In the genomic region with DNA sequence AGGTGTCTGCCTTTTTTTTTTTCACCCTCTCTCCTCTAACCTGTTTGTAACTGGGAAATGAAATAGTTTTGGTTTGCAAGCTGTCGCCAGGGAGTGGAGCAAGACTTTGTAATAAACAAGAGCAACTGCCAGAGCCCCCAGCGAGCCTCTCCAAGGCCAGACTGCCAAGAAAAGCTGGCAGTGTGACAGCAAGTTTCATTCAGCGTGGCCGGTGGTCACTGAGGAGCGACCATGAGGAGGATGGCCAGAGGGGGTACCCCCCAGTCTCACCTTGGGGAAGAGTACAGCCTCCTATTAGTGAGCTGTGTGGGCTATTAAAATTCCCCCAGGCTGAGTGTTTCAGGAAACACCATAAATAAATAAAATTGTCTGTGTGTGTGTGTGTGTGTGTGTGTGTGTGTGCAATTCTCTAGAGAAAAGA, we compare ENCODE assay signal across 8 cellular contexts. TPM values are rescaled to one million over a fixed set of nuclear protein-coding genes. Genes with fewer than 3 reads are reported as not detected.
DNase-seq lines count a peak whose midpoint lies in the region; ATAC-seq, FAIRE-seq and TF ChIP-seq lines count a peak whose summit lies in the region.

No MANE protein-coding gene starts in this region.

- H3K27me3 Mint-ChIP-seq in neural progenitor cell (ENCODE audit: insufficient read depth, low read depth) = peaks cover 4% of the 10 kb centered on the region

- H3K4me2 ChIP-seq in endothelial cell of umbilical vein (ENCODE audit: insufficient read depth, low read length) = no peak overlapping the region
- H3K4me2 ChIP-seq in neural progenitor cell = peak overlapping the region; percentile 65

- no peaks in the 10 kb centered on the region for H3K36me3 Mint-ChIP-seq in neural progenitor cell

- no peak overlapping the region for H3K9ac ChIP-seq in endothelial cell of umbilical vein (replicated peaks; ENCODE audit: extremely low read depth, insufficient read depth, low read length)
- no peak overlapping the region for H3K9ac ChIP-seq in neural progenitor cell

- CTCF ChIA-PET in endothelial cell of umbilical vein (lab: Charles Lee) = interaction anchor here (0.7 to 2.0 kb wide), 6 partner anchors 10 to 275 kb away, joined by 3 to 5 read pairs (median 4); no protein-coding TSS in a partner anchor

- no peak overlapping the region for H2AFZ ChIP-seq in endothelial cell of umbilical vein (ENCODE audit: low read depth, low read length)
- no peak overlapping the region for H2AFZ ChIP-seq in neural progenitor cell (replicated peaks)

- H3K27ac ChIP-seq in endothelial cell of umbilical vein (ENCODE audit: insufficient read depth, low read depth, low read length) (no peak overlapping the region), neural progenitor cell (no peak overlapping the region)

- H3K36me3 ChIP-seq in endothelial cell of umbilical vein (ENCODE audit: control insufficient read depth in 2 of 2, extremely low read depth in 1 of 2, insufficient read depth in 2 of 2, low read length in 2 of 2) (no peaks in the 10 kb centered on the region), neural progenitor cell (no peaks in the 10 kb centered on the region), H7 (replicated peaks; ENCODE audit: control insufficient read depth, insufficient read depth, low read length) (no peaks in the 10 kb centered on the region)

- no peaks in the 10 kb centered on the region for H3K9me3 Mint-ChIP-seq in neural progenitor cell

- H3K4me3 ChIP-seq in AG09309 (ENCODE audit: control insufficient read depth, low read depth, low read length) = no peak overlapping the region
- H3K4me3 ChIP-seq in endothelial cell of umbilical vein (replicated peaks in 1 of 3; ENCODE audit: insufficient read depth in 1 of 3, low read depth in 1 of 3, low read length in 3 of 3) = no peak overlapping the region
- H3K4me3 ChIP-seq in neural progenitor cell = no peak overlapping the region
- no peak overlapping the region for H3K4me3 ChIP-seq in H7 (ENCODE audit: insufficient read depth, low read depth, low read length)

- H3K9me3 ChIP-seq in endothelial cell of umbilical vein (replicated peaks; ENCODE audit: control insufficient read depth, insufficient read depth, low read length) (no peaks in the 10 kb centered on the region), neural progenitor cell (ENCODE audit: low read depth) (no peaks in the 10 kb centered on the region)

- no peak for FAIRE-seq in endothelial cell of umbilical vein (lab: Jason Lieb, UNC)

- no peak for TF ChIP-seq POLR2A in endothelial cell of umbilical vein (IDR thresholded peaks at IDR 0.05; ENCODE audit: low read depth, low read length)

- no peak for ATAC-seq in HG03139 (IDR thresholded peaks at IDR 0.05; ENCODE audit: unreplicated experiment)

- dilution Hi-C loops in endothelial cell of umbilical vein (cut with MboI; ENCODE audit: extremely low pct_ligation_motif_present, low sequenced_read_pairs) = no loop called here

- POLR2A ChIA-PET in endothelial cell of umbilical vein (lab: Charles Lee) = no interaction called here

- peaks cover 26% of the 10 kb centered on the region for H3K4me1 Mint-ChIP-seq in neural progenitor cell

- TF ChIP-seq CTCF in AG09309 (IDR thresholded peaks at IDR 0.05; ENCODE audit: control insufficient read depth, insufficient read depth, low read depth, low read length, missing control alignments) = no peak
- TF ChIP-seq CTCF in endothelial cell of umbilical vein (IDR thresholded peaks at IDR 0.05; ENCODE audit: extremely low read depth in 1 of 2, insufficient read depth in 1 of 2, low read depth in 1 of 2, low read length in 2 of 2) = no peak
- TF ChIP-seq CTCF in neural progenitor cell (IDR thresholded peaks at IDR 0.05) = no peak

- peaks cover 19% of the 10 kb centered on the region for H3F3A ChIP-seq in neural progenitor cell (ENCODE audit: low read depth)

- BruUV-seq in endothelial cell of umbilical vein (replicated peaks; lab: Mats Ljungman, UMichigan) = no TSS peak

- peak overlapping the region; percentile 30 for H3K4me3 Mint-ChIP-seq in neural progenitor cell

- no peaks in the 10 kb centered on the region for H3K27me3 ChIP-seq in endothelial cell of umbilical vein (ENCODE audit: control insufficient read depth in 2 of 2, insufficient read depth in 2 of 2, low read length in 2 of 2)
- no peaks in the 10 kb centered on the region for H3K27me3 ChIP-seq in neural progenitor cell
- H3K27me3 ChIP-seq in H7 (ENCODE audit: control insufficient read depth, insufficient read depth, low read length) = no peaks in the 10 kb centered on the region

- no peaks in the 10 kb centered on the region for H3K79me2 ChIP-seq in endothelial cell of umbilical vein (ENCODE audit: control insufficient read depth, insufficient read depth, low read length)
- H3K79me2 ChIP-seq in neural progenitor cell (ENCODE audit: low read depth) = no peaks in the 10 kb centered on the region

- H3K9me1 ChIP-seq in endothelial cell of umbilical vein (replicated peaks; ENCODE audit: control insufficient read depth, extremely low read depth, insufficient read depth, low read length) = no peaks in the 10 kb centered on the region

- peak overlapping the region; percentile 86 for H3K27ac Mint-ChIP-seq in neural progenitor cell

- H4K20me1 ChIP-seq in endothelial cell of umbilical vein (replicated peaks; ENCODE audit: control insufficient read depth, extremely low read depth, insufficient read depth, low read length) (no peaks in the 10 kb centered on the region), neural progenitor cell (ENCODE audit: low read depth) (peaks cover 5% of the 10 kb centered on the region)

- intact Hi-C loops in endothelial cell of umbilical vein (cut with micrococcal nuclease) = no loop called here

- H3K4me1 ChIP-seq in endothelial cell of umbilical vein (ENCODE audit: control insufficient read depth, extremely low read depth, insufficient read depth, low read length) = no peaks in the 10 kb centered on the region
- peaks cover 20% of the 10 kb centered on the region for H3K4me1 ChIP-seq in neural progenitor cell

- DNase-seq in AG09309 (ENCODE audit: low read depth) = peak; percentile 27
- DNase-seq in NCI-H1105 (lab: John Stamatoyannopoulos, UW) = peak; percentile 36
- DNase-seq in endothelial cell of umbilical vein (ENCODE audit: low read depth, low spot score) = peak; percentile 26
- DNase-seq in neural progenitor cell (ENCODE audit: low spot score) = peak; percentile 9
- no peak for DNase-seq in H7
- DNase-seq in islet precursor cell = no peak
- no peak for DNase-seq in NCI-H1048 (lab: John Stamatoyannopoulos, UW)

TF ChIP-seq in endothelial cell of umbilical vein, 7 proteins besides CTCF, POLR2A, EP300 and RAD21:
- TF ChIP-seq POLR2AphosphoS5 (IDR thresholded peaks at IDR 0.05; ENCODE audit: insufficient read depth, low read depth, low read length) = no peak
- no peak for TF ChIP-seq MYC (IDR thresholded peaks at IDR 0.05; ENCODE audit: low read depth, low read length)
- TF ChIP-seq EZH2 (IDR thresholded peaks at IDR 0.05; ENCODE audit: borderline replicate concordance, low read depth, low read length, severe bottlenecking) = no peak
- TF ChIP-seq FOS (IDR thresholded peaks at IDR 0.05; ENCODE audit: borderline replicate concordance, insufficient read depth, low read length) = no peak

RNA-seq across cellular contexts. Expression of gene ZFAND5, which starts 49.9 kb away (rescaled TPM):
- total RNA-seq in endothelial cell of umbilical vein = 176 and 194 TPM in 2 replicates
- 57.8 and 63.7 TPM in 2 replicates for polyA plus RNA-seq in endothelial cell of umbilical vein
- polyA plus RNA-seq in endothelial cell of umbilical vein (2011; cell fraction: cytosol; rRNA removed) = 75.0 and 104 TPM in 2 replicates
- polyA plus RNA-seq in endothelial cell of umbilical vein (2011; cell fraction: nucleus; rRNA removed) = 297 and 313 TPM in 2 replicates
- 154 and 193 TPM in 2 replicates for polyA plus RNA-seq in endothelial cell of umbilical vein (2012)
- polyA minus RNA-seq in endothelial cell of umbilical vein = 50.9 and 54.7 TPM in 2 replicates
- polyA minus RNA-seq in endothelial cell of umbilical vein (2011; cell fraction: cytosol; rRNA and poly(A)+ RNA removed) = 28.7 TPM
- 163 and 188 TPM in 2 replicates for polyA minus RNA-seq in endothelial cell of umbilical vein (2011; cell fraction: nucleus; rRNA and poly(A)+ RNA removed)
- 119 and 162 TPM in 2 replicates for total RNA-seq in neural progenitor cell (ENCODE audit: low replicate concordance)
- total RNA-seq in H7 (2014; rRNA removed; shearing (Covaris generic)) = 124 and 145 TPM in 2 replicates

Comparison
In these comparisons a context has a peak if more than half of its experiments do, and no peak if none do; other contexts are left out.
1. DNase-seq: peak in AG09309 (single experiment), NCI-H1105 (single experiment), endothelial cell of umbilical vein (single experiment) and neural progenitor cell (single experiment); none in H7 (single experiment), islet precursor cell (single experiment) and NCI-H1048 (single experiment).